In the genomic region with DNA sequence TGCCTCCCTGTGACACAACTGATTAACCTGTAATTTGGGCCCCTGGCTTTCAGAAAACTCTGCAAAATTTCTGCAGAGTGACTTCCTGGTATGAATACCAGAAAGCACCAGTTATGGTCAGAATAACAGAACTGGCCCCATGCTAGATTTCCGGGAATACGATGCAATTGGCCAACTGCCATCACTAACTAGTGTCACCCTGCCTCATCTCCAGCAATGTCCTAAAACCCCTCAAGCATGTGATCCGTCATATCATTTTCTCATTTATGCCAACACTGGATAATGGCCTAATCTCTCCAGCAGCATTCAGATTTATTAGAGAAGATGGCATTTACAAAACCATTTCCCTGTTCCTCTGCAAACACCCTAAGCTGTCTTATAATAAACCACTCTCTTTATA, we compare ENCODE assay signal across 21 cellular contexts.
"Had no signal": no experiment of that assay in that cellular context is flagged by ENCODE, and none has a peak within 500 bp of the region (broad histone marks: within the 10 kb centered on the region; RNA-seq: fewer than 3 reads in every experiment).

No MANE protein-coding gene starts in this region.

- DNase-seq: activated CD4-positive, alpha-beta T cell treated with anti-CD3 and anti-CD28 coated beads for 1 hour; activated CD8-positive, alpha-beta memory T cell treated with anti-CD3 and anti-CD28 coated beads for 24 hours; activated CD8-positive, alpha-beta memory T cell treated with anti-CD3 and anti-CD28 coated beads, Interleukin-2, amount 50 U/mL, for 48 hours; activated effector memory CD4-positive, alpha-beta T cell treated with Interleukin-2 at 50 U/mL for 16 hours; activated naive CD4-positive, alpha-beta T cell treated with anti-CD3 and anti-CD28 coated beads, Interleukin-2, amount 10 ng/mL, durations not matched to agents 7 days and 5 days; activated naive CD8-positive, alpha-beta T cell treated with anti-CD3 and anti-CD28 coated beads, Interleukin-2, amount 50 U/mL, for 24 hours; activated T-cell treated with anti-CD3 and anti-CD28 coated beads, Interleukin-2, amount 50 U/mL, for 48 hours; aorta; dermis blood vessel endothelial cell; immature natural killer cell; left cardiac atrium; mesendoderm; natural killer cell; pancreas; right lobe of liver; small intestine; stimulated activated CD4-positive, alpha-beta T cell treated with anti-CD3 and anti-CD28 coated beads, Interleukin-15, amount 100 ng/mL, for 24 hours; stimulated activated CD4-positive, alpha-beta T cell treated with anti-CD3 and anti-CD28 coated beads, Interleukin-4, amount 100 ng/mL, for 1 hour; T1000; tibial artery had no signal

- H3K4me3 Mint-ChIP-seq: activated naive CD4-positive, alpha-beta T cell treated with anti-CD3 and anti-CD28 coated beads, Interleukin-2, amount 10 ng/mL, durations not matched to agents 7 days and 5 days; activated naive CD8-positive, alpha-beta T cell treated with anti-CD3 and anti-CD28 coated beads, Interleukin-2, amount 50 U/mL, for 24 hours; immature natural killer cell; natural killer cell; stimulated activated memory B cell treated with anti-CD40 and anti-IgM and Interleukin-4, amounts not matched to agents 10 μg/mL and 1 μg/mL and 100 μg/mL, for 72 hours had no signal

- H3K27me3 Mint-ChIP-seq: activated naive CD8-positive, alpha-beta T cell treated with anti-CD3 and anti-CD28 coated beads, Interleukin-2, amount 50 U/mL, for 24 hours had no signal

- H3K36me3 Mint-ChIP-seq: activated naive CD4-positive, alpha-beta T cell treated with anti-CD3 and anti-CD28 coated beads, Interleukin-2, amount 10 ng/mL, durations not matched to agents 7 days and 5 days; immature natural killer cell; natural killer cell; stimulated activated memory B cell treated with anti-CD40 and anti-IgM and Interleukin-4, amounts not matched to agents 10 μg/mL and 1 μg/mL and 100 μg/mL, for 72 hours had no signal

- ATAC-seq: activated naive CD8-positive, alpha-beta T cell treated with anti-CD3 and anti-CD28 coated beads, Interleukin-2, amount 50 U/mL, for 24 hours; left cardiac atrium; natural killer cell; right lobe of liver; stimulated activated memory B cell treated with anti-CD40 and anti-IgM and Interleukin-4, amounts not matched to agents 10 μg/mL and 1 μg/mL and 100 μg/mL, for 72 hours had no signal

- H3K9me3 Mint-ChIP-seq: immature natural killer cell, natural killer cell had no signal

- H3K27ac Mint-ChIP-seq: activated naive CD4-positive, alpha-beta T cell treated with anti-CD3 and anti-CD28 coated beads, Interleukin-2, amount 10 ng/mL, durations not matched to agents 7 days and 5 days; activated naive CD8-positive, alpha-beta T cell treated with anti-CD3 and anti-CD28 coated beads, Interleukin-2, amount 50 U/mL, for 24 hours; immature natural killer cell; natural killer cell; stimulated activated memory B cell treated with anti-CD40 and anti-IgM and Interleukin-4, amounts not matched to agents 10 μg/mL and 1 μg/mL and 100 μg/mL, for 72 hours had no signal

- H3K4me1 Mint-ChIP-seq: activated naive CD4-positive, alpha-beta T cell treated with anti-CD3 and anti-CD28 coated beads, Interleukin-2, amount 10 ng/mL, durations not matched to agents 7 days and 5 days; activated naive CD8-positive, alpha-beta T cell treated with anti-CD3 and anti-CD28 coated beads, Interleukin-2, amount 50 U/mL, for 24 hours; immature natural killer cell; natural killer cell; stimulated activated memory B cell treated with anti-CD40 and anti-IgM and Interleukin-4, amounts not matched to agents 10 μg/mL and 1 μg/mL and 100 μg/mL, for 72 hours had no signal
